ENCODE assay signal across 1 cellular context in the genomic region with DNA sequence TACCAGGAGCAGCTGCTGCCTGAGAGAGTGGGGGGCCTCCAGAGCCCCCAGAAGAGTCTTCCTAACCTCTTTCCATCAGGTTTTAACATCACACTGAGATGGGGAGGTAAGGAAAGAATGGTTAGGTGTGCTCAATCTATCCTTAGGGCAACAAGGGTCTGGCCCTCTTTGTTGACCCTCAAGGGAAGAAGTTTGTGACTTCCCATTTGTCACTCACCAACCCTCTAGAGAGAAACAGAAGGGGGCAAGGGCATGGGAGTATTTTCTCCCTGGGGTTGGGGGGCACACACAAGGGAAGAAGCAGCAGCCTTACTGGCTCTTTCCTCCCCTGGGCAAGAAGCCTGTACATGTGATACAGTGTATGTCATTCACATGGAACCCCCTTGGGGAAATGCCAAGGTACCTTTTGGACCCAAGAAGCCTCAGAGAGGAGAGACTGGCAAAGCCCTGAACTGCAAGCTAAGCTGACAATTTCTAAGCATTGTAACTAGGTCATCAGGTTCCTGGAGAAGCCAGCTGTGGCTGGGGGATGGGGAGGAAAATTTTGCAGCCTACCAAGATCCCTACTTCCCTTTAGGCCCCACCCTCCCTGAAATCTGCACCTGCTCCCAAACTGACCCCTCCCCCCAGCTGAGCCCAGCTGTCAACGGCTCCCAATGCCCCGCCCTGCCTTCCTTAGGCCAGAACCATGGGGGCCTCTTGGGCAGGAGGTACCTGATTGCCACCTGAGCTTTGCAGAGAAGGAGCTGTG.
TF ChIP-seq lines count a peak whose summit lies in the region.

No MANE protein-coding gene starts in this region.

TF ChIP-seq in K562, 482 proteins besides CTCF, POLR2A, EP300 and RAD21 (continued from another document):
- no peak for TF ChIP-seq ZMIZ1 (IDR thresholded peaks at IDR 0.05; ENCODE audit: low read depth in 2 of 2, low read length in 2 of 2)
- TF ChIP-seq HCFC1 (IDR thresholded peaks at IDR 0.05; ENCODE audit: low read depth, low read length) = no peak
- 0 out of 4 replicates have a peak, but pooled peaks of 1 of the 2 experiments have one; percentile 18 for TF ChIP-seq TBL1XR1 (IDR thresholded peaks at IDR 0.05; ENCODE audit: low read length in 2 of 2)
- TF ChIP-seq TRIM28 (IDR thresholded peaks at IDR 0.05) = no peak
- TF ChIP-seq HDAC2 (IDR thresholded peaks at IDR 0.05) = peak; percentile 44; the same call in 1 of the 2 replicates
- no peak for TF ChIP-seq TSC22D4 (tag; IDR thresholded peaks at IDR 0.05)
- TF ChIP-seq MYC (IDR thresholded peaks at IDR 0.05; ENCODE audit: low read depth, low read length) = no peak
- TF ChIP-seq MYC (CRISPR knock-in tag; IDR thresholded peaks at IDR 0.05; ENCODE audit: borderline replicate concordance, low read depth) = no peak
- no peak for TF ChIP-seq HMBOX1 (IDR thresholded peaks at IDR 0.05)
- TF ChIP-seq POLR2H (tag; IDR thresholded peaks at IDR 0.05; ENCODE audit: low read depth) = no peak
- no peak for TF ChIP-seq HDAC3 (IDR thresholded peaks at IDR 0.05; ENCODE audit: borderline replicate concordance, partially characterized antibody)
- no peak for TF ChIP-seq ZEB2 (IDR thresholded peaks at IDR 0.05)
- no peak for TF ChIP-seq PYGO2 (tag; IDR thresholded peaks at IDR 0.05)
- no peak for TF ChIP-seq ILF3 (IDR thresholded peaks at IDR 0.05; ENCODE audit: borderline replicate concordance)
- peak; percentile 47; the same call in 1 of the 2 replicates for TF ChIP-seq KLF16 (IDR thresholded peaks at IDR 0.05)
- no peak for TF ChIP-seq DLX4 (CRISPR knock-in tag; IDR thresholded peaks at IDR 0.05)
- TF ChIP-seq ZNF407 (IDR thresholded peaks at IDR 0.05; ENCODE audit: low read depth) = no peak
- no peak for TF ChIP-seq CAMTA2 (CRISPR knock-in tag; conservative IDR thresholded peaks at IDR 0.05)
- no peak for TF ChIP-seq HBP1 (CRISPR knock-in tag; IDR thresholded peaks at IDR 0.05)
- no peak for TF ChIP-seq HNRNPL (IDR thresholded peaks at IDR 0.05; ENCODE audit: low read depth, low read length)
- TF ChIP-seq THAP12 (CRISPR knock-in tag; IDR thresholded peaks at IDR 0.05) = no peak
- TF ChIP-seq TRIM24 (IDR thresholded peaks at IDR 0.05) = 0 out of 4 replicates have a peak, but pooled peaks of 1 of the 2 experiments have one; percentile 32
